ENCODE assay signal across 18 cellular contexts in the genomic region with DNA sequence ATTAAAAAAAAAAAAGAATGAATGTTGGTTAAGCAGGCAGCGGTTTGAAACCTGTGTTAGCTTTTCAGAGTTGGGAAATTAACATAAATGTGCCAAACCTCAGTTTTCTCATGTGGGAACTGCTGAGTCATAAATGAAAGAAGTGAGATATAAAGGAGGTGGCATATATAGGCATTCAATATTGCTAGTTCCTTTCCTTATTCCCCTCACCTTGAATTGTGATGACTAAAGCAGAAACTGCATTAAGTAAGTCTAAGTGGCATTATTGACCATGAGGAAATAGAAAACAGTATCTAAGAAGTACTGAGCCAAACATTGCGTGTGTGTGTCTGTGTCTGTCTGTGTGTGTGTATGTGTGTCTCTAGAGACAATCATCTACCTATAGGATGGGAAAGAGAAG.
A peak's percentile ranks its signal among the peaks of the same experiment; 100 is the strongest.
DNase-seq lines count a peak whose midpoint lies in the region; ATAC-seq, FAIRE-seq and TF ChIP-seq lines count a peak whose summit lies in the region.
"Had no signal": no experiment of that assay in that cellular context is flagged by ENCODE, and none has a peak within 500 bp of the region (broad histone marks: within the 10 kb centered on the region; RNA-seq: fewer than 3 reads in every experiment).

No MANE protein-coding gene starts in this region.

- FAIRE-seq in RCC 7860 (lab: Jason Lieb, UNC): peak; percentile 94
- FAIRE-seq: GM19239 had no signal

- H3K4me1 Mint-ChIP-seq in CD14-positive monocyte: no peaks in the 10 kb centered on the region
- H3K4me1 Mint-ChIP-seq: brain had no signal

- DNase-seq in RCC 7860 (ENCODE audit: low spot score) (peak; percentile 35), CD14-positive monocyte (ENCODE audit: low spot score) (no peak), superior temporal gyrus (ENCODE audit: extremely low spot score) (no peak), substantia nigra (lab: John Stamatoyannopoulos, UW) (no peak)
- DNase-seq: effector memory CD4-positive, alpha-beta T cell; foreskin fibroblast; GF-D8; islet precursor cell; KBM-7; NCI-H2081 had no signal

- no peak overlapping the region for H3K27ac ChIP-seq in substantia nigra (ENCODE audit: low read depth, low read length, poor library complexity, severe bottlenecking)
- H3K27ac ChIP-seq: BLaER1 treated with 17β-estradiol and CSF1 and Interleukin-3, amounts not matched to agents 10 nM and 100 nM had no signal

- no peak overlapping the region for H3K4me3 Mint-ChIP-seq in CD14-positive monocyte
- H3K4me3 Mint-ChIP-seq: brain had no signal

- intact Hi-C loops in CD14-positive monocyte (cut with micrococcal nuclease): no loop called here

- ATAC-seq in GM18508 (IDR thresholded peaks at IDR 0.05; ENCODE audit: insufficient read depth, unreplicated experiment) (peak; percentile 85), GM21360 (IDR thresholded peaks at IDR 0.05; ENCODE audit: unreplicated experiment) (peak; percentile 79), HG03097 (IDR thresholded peaks at IDR 0.05; ENCODE audit: low FRiP score, unreplicated experiment) (peak; percentile 91), GM19328 (IDR thresholded peaks at IDR 0.05; ENCODE audit: unreplicated experiment) (no peak)

- no peak overlapping the region for H3K27ac Mint-ChIP-seq in CD14-positive monocyte
- H3K27ac Mint-ChIP-seq: activated T-helper 2 cell treated with anti-CD3 and anti-CD28 coated beads, Interferon-gamma antibody, Interleukin-2, Interleukin-4, amounts not matched to agents 10 μg/mL and 5 μg/mL and 100 μg/mL, durations not matched to agents 14 hours and 24 hours and 36 hours; brain had no signal

- H3K9me3 Mint-ChIP-seq in CD14-positive monocyte: peaks cover 0 to 3% (median 0%) of the 10 kb centered on the region in 7 donors
- H3K9me3 Mint-ChIP-seq: activated T-helper 2 cell treated with anti-CD3 and anti-CD28 coated beads, Interferon-gamma antibody, Interleukin-2, Interleukin-4, amounts not matched to agents 10 μg/mL and 5 μg/mL and 100 μg/mL, durations not matched to agents 14 hours and 24 hours and 36 hours; brain had no signal

- TF ChIP-seq CTCF in CD14-positive monocyte (IDR thresholded peaks at IDR 0.05): no peak

- no peaks in the 10 kb centered on the region for H3K27me3 Mint-ChIP-seq in CD14-positive monocyte (ENCODE audit: low read depth in 3 of 3)
- H3K27me3 Mint-ChIP-seq: brain had no signal

- H3K36me3 Mint-ChIP-seq in CD14-positive monocyte: no peaks in the 10 kb centered on the region
- H3K36me3 Mint-ChIP-seq: brain had no signal
